Comparison of ENCODE assay signal across 8 cellular contexts in genomic region chr19:7829561-7830271, GRCh38. TPM values are rescaled to one million over a fixed set of nuclear protein-coding genes. Genes with fewer than 3 reads are reported as not detected.
DNase-seq lines count a peak whose midpoint lies in the region; ATAC-seq and TF ChIP-seq lines count a peak whose summit lies in the region.

EVI5L (plus strand) TSS chr19:7830218; CDS start chr19:7846543, 16,325 bp downstream.

- TF ChIP-seq RAD21 in Ishikawa (IDR thresholded peaks at IDR 0.05; ENCODE audit: low read depth): no peak

- no peaks in the 10 kb centered on the region for H3K9me3 Mint-ChIP-seq in activated T-cell treated with anti-CD3 and anti-CD28 coated beads, Interleukin-2, amount 50 U/mL, for 24 hours

- peak within 1 kb of the TSS; percentile 80 for H3K4me3 Mint-ChIP-seq in activated T-cell treated with anti-CD3 and anti-CD28 coated beads, Interleukin-2, amount 50 U/mL, for 24 hours

- DNase-seq in DMS 273 treated with DMSO at 0.1 percent for 48 hours (lab: John Stamatoyannopoulos, UW): peak; percentile 100
- peak; percentile 91 for DNase-seq in OCI-M2 (lab: John Stamatoyannopoulos, UW; ENCODE audit: unreplicated experiment)
- DNase-seq in activated T-cell treated with anti-CD3 and anti-CD28 coated beads, Interleukin-2, amount 50 U/mL, for 24 hours: peak; percentile 100
- DNase-seq in erythroblast (lab: John Stamatoyannopoulos, UW): peak; percentile 100
- peak; percentile 99 for DNase-seq in mucosa of gallbladder (ENCODE audit: low spot score)
- DNase-seq in stimulated activated CD8-positive, alpha-beta memory T cell treated with anti-CD3 and anti-CD28 coated beads, Interleukin-4, amount 100 ng/mL, for 24 hours (ENCODE audit: low read depth): peak; percentile 99

- 0 out of 2 replicates have a peak, but pooled peaks have one; percentile 12 for TF ChIP-seq EP300 in Ishikawa (IDR thresholded peaks at IDR 0.05; ENCODE audit: borderline replicate concordance)

- H3K27me3 Mint-ChIP-seq in activated T-cell treated with anti-CD3 and anti-CD28 coated beads, Interleukin-2, amount 50 U/mL, for 24 hours: peaks cover 3% of the 10 kb centered on the region

- peak within 1 kb of the TSS; percentile 87 for H3K27ac Mint-ChIP-seq in activated T-cell treated with anti-CD3 and anti-CD28 coated beads, Interleukin-2, amount 50 U/mL, for 24 hours

- peak; percentile 85 for ATAC-seq in GM21619 (IDR thresholded peaks at IDR 0.05; ENCODE audit: unreplicated experiment)

- no peaks in the 10 kb centered on the region for H3K36me3 Mint-ChIP-seq in activated T-cell treated with anti-CD3 and anti-CD28 coated beads, Interleukin-2, amount 50 U/mL, for 24 hours (ENCODE audit: low read depth)

- no peak for TF ChIP-seq POLR2A in erythroblast (IDR thresholded peaks at IDR 0.05; ENCODE audit: low read length)

- peaks cover 30% of the 10 kb centered on the region for H3K4me1 Mint-ChIP-seq in activated T-cell treated with anti-CD3 and anti-CD28 coated beads, Interleukin-2, amount 50 U/mL, for 24 hours (ENCODE audit: low read depth)

TF ChIP-seq in Ishikawa, 13 proteins besides CTCF, POLR2A, EP300 and RAD21:
- TF ChIP-seq YY1 (IDR thresholded peaks at IDR 0.05; ENCODE audit: low read depth): peak; percentile 79
- 0 out of 2 replicates have a peak, but pooled peaks have one; percentile 27 for TF ChIP-seq MAX (IDR thresholded peaks at IDR 0.05)
- TF ChIP-seq CEBPB (IDR thresholded peaks at IDR 0.05): no peak
- TF ChIP-seq TEAD4 (IDR thresholded peaks at IDR 0.05): no peak
- TF ChIP-seq NFIC (IDR thresholded peaks at IDR 0.05): peak; percentile 25; the same call in 1 of the 2 replicates
- TF ChIP-seq ZBTB7A (IDR thresholded peaks at IDR 0.05; ENCODE audit: low read depth): no peak
- TF ChIP-seq USF1 (IDR thresholded peaks at IDR 0.05): no peak
- peak; percentile 87 for TF ChIP-seq CREB1 (IDR thresholded peaks at IDR 0.05; ENCODE audit: low read depth)
- no peak for TF ChIP-seq REST (IDR thresholded peaks at IDR 0.05; ENCODE audit: low read depth)
- TF ChIP-seq TCF12 (IDR thresholded peaks at IDR 0.05; ENCODE audit: low read depth): peak; percentile 27; the same call in 1 of the 2 replicates
- TF ChIP-seq EGR1 (IDR thresholded peaks at IDR 0.05): 0 out of 2 replicates have a peak, but pooled peaks have one; percentile 56
- TF ChIP-seq TAF1 (IDR thresholded peaks at IDR 0.05; ENCODE audit: low read depth): no peak
- TF ChIP-seq FOXM1 (IDR thresholded peaks at IDR 0.05; ENCODE audit: borderline replicate concordance, low read depth): no peak

RNA-seq across cellular contexts. Expression of gene EVI5L, which starts in this region (rescaled TPM):
- total RNA-seq in mucosa of gallbladder: 23.4 TPM

Comparison
In these comparisons a context has a peak if more than half of its experiments do, and no peak if none do; other contexts are left out.
1. Peak in every context shown above with its lines: DNase-seq and ATAC-seq.